In the genomic region with DNA sequence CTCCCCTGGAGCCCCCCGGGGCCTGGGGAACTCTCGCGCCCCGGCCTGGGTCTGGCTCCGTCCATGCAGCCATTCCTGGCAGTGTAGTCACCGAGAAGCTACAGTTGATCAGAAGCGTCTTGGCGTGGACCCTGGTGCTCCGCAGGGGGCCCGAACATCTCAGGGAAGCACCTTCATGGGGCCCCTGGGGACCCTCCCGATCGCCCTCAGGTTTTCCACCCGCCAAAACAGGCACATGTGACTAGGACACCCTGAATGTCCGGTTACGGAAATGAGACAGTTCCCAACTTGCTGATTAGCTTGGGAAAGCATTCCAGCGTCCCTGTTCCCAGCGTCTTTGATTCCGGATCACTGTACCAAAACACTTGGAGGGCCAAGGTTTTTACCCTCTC, we compare ENCODE assay signal across 8 cellular contexts. TPM values are rescaled to one million over a fixed set of nuclear protein-coding genes. Genes with fewer than 3 reads are reported as not detected.
DNase-seq lines count a peak whose midpoint lies in the region; ATAC-seq and TF ChIP-seq lines count a peak whose summit lies in the region.

No MANE protein-coding gene starts in this region.

- TF ChIP-seq CTCF in body of pancreas (IDR thresholded peaks at IDR 0.05): no peak

- H3K9ac ChIP-seq in NT2/D1 (ENCODE audit: insufficient read length, low read depth): peak overlapping the region; percentile 80

- H3K36me3 ChIP-seq in NT2/D1 (ENCODE audit: insufficient read depth, insufficient read length, low read length) (peaks cover under 1% of the 10 kb centered on the region), body of pancreas (replicated peaks in 1 of 2; ENCODE audit: insufficient read depth in 1 of 2, low read depth in 2 of 2) (no peaks in the 10 kb centered on the region)

- H3K27me3 ChIP-seq in NT2/D1 (ENCODE audit: insufficient read depth, insufficient read length) (no peaks in the 10 kb centered on the region), body of pancreas (no peaks in the 10 kb centered on the region)

- H3K4me1 ChIP-seq in NT2/D1 (ENCODE audit: insufficient read depth, insufficient read length) (peaks cover under 1% of the 10 kb centered on the region), body of pancreas (peaks cover 19% of the 10 kb centered on the region)

- no peaks in the 10 kb centered on the region for H3K9me3 ChIP-seq in NT2/D1 (ENCODE audit: insufficient read depth, low read length)
- H3K9me3 ChIP-seq in body of pancreas: no peaks in the 10 kb centered on the region
- H3K9me3 ChIP-seq in iPS-18c (ENCODE audit: control insufficient read depth, insufficient read depth, low read length): no peaks in the 10 kb centered on the region

- peak overlapping the region; percentile 54 for H3K4me3 ChIP-seq in NT2/D1 (ENCODE audit: insufficient read length, low read depth)
- peak overlapping the region; percentile 71 to 77 for H3K4me3 ChIP-seq in body of pancreas
- H3K4me3 ChIP-seq in iPS-18c (ENCODE audit: insufficient read depth, low read depth, low read length): peak overlapping the region; percentile 63
- H3K4me3 ChIP-seq in skin epidermis: peak overlapping the region; percentile 42 to 76 (median 55)

- DNase-seq in activated T-cell treated with anti-CD3 and anti-CD28 coated beads for 24 hours (ENCODE audit: low read depth) (peak; percentile 10), NT2/D1 (ENCODE audit: low read depth, low spot score) (no peak), body of pancreas (peak; percentile 29 to 41 (median 36)), NCI-H187 (lab: John Stamatoyannopoulos, UW) (no peak)
- DNase-seq in activated T-cell treated with anti-CD3 and anti-CD28 coated beads, Interleukin-2, amount 50 U/mL, for 1 hour: no peak

- H3K27ac ChIP-seq in body of pancreas (peak overlapping the region; percentile 61 to 95 (median 91)), skin epidermis (peak overlapping the region; percentile 71 to 99 (median 95))

- intact Hi-C loops in body of pancreas (cut with DNase I): no loop called here

- peak; percentile 27 for ATAC-seq in HG02884 (IDR thresholded peaks at IDR 0.05; ENCODE audit: unreplicated experiment)
- ATAC-seq in body of pancreas: peak; percentile 38

- WGBS in body of pancreas, 2 donors: 0 to 1% methylated on average over 10 to 18 of the region's 18 CpGs

- TF ChIP-seq POLR2A in body of pancreas (IDR thresholded peaks at IDR 0.05): no peak

RNA-seq across cellular contexts. Expression of a gene that starts 0.5 kb away (rescaled TPM):
- 10 to 100 TPM; 11.2 to 14.3 TPM for total RNA-seq in body of pancreas

RNA-seq across cellular contexts. Expression of a gene that starts 21.4 kb away (rescaled TPM):
- 1 to 10 TPM; 8.8 to 9.9 TPM for total RNA-seq in body of pancreas

RNA-seq across cellular contexts. Expression of a gene that starts 55.3 kb away (rescaled TPM):
- total RNA-seq in body of pancreas: 1 to 10 TPM; 3.9 to 7.9 TPM

Comparison
In these comparisons a context has a peak if more than half of its experiments do, and no peak if none do; other contexts are left out.
1. DNase-seq: peak in activated T-cell treated with anti-CD3 and anti-CD28 coated beads for 24 hours (single experiment) and body of pancreas (4 of 4); none in activated T-cell treated with anti-CD3 and anti-CD28 coated beads, Interleukin-2, amount 50 U/mL, for 1 hour (single experiment), NT2/D1 (single experiment) and NCI-H187 (0 of 2).
2. Peak in every context shown above with its lines, with median percentiles within 50 percentile points of each other: H3K4me3 ChIP-seq.